Comparison of ENCODE assay signal across 8 cellular contexts in the genomic region with DNA sequence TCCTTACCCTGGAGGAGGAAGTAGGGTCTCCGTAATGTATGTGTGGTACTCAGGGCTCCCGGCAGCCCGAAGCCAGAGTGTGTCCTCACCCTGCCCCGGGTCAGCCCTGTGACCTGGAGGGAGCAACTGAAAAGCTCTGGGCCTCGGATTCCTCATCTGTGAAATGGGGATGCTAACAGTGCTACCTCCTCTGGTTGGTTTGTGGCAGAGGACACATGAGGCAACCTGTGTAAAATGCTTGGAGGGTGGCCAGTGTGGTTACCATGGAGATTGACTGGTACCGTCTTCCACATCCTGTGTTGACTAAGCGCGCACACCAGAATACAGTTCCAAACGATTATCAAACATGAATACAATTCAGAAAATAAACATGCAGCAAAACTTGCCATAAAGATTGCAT.
DNase-seq lines count a peak whose midpoint lies in the region; ATAC-seq and TF ChIP-seq lines count a peak whose summit lies in the region.

No MANE protein-coding gene starts in this region.

- peak; percentile 20 for DNase-seq in MV-4-11 (lab: John Stamatoyannopoulos, UW)
- peak; percentile 72 for DNase-seq in activated CD4-positive, alpha-beta T cell treated with anti-CD3 and anti-CD28 coated beads, Interleukin-2, amount 50 U/mL, for 1 hour
- DNase-seq in effector memory CD8-positive, alpha-beta T cell, result peak; percentile 78 to 81 (median 79)
- peak in 2 of 3 experiments; percentile 35 to 59 for DNase-seq in stimulated activated CD4-positive, alpha-beta T cell treated with anti-CD3 and anti-CD28 coated beads, TNF-alpha, amount 100 ng/mL, for 4 hours (ENCODE audit: low read depth in 3 of 3)
- DNase-seq in COLO829 (ENCODE audit: low spot score), result no peak
- no peak for DNase-seq in AG20443 (ENCODE audit: low spot score)
- no peak for DNase-seq in NCI-H2107 (lab: John Stamatoyannopoulos, UW)
- DNase-seq in type B pancreatic cell (ENCODE audit: extremely low spot score, unreplicated experiment), result no peak

- H3K27me3 Mint-ChIP-seq in effector memory CD8-positive, alpha-beta T cell, result no peaks in the 10 kb centered on the region
- no peaks in the 10 kb centered on the region for H3K27me3 Mint-ChIP-seq in type B pancreatic cell

- peak overlapping the region; percentile 98 to 99 for H3K27ac Mint-ChIP-seq in effector memory CD8-positive, alpha-beta T cell
- H3K27ac Mint-ChIP-seq in type B pancreatic cell, result no peak overlapping the region

- peaks cover 53 to 69% of the 10 kb centered on the region in 2 donors for H3K4me1 Mint-ChIP-seq in effector memory CD8-positive, alpha-beta T cell (ENCODE audit: low read depth in 2 of 2)
- H3K4me1 Mint-ChIP-seq in type B pancreatic cell (ENCODE audit: unreplicated experiment), result peaks cover 24% of the 10 kb centered on the region

- TF ChIP-seq CTCF in type B pancreatic cell (conservative IDR thresholded peaks at IDR 0.05), result no peak

- H3K36me3 Mint-ChIP-seq in effector memory CD8-positive, alpha-beta T cell (ENCODE audit: insufficient read depth), result peaks cover 41% of the 10 kb centered on the region
- no peaks in the 10 kb centered on the region for H3K36me3 Mint-ChIP-seq in type B pancreatic cell

- H3K4me3 Mint-ChIP-seq in effector memory CD8-positive, alpha-beta T cell, result peak overlapping the region; percentile 68 to 87
- no peak overlapping the region for H3K4me3 Mint-ChIP-seq in type B pancreatic cell

- peak; percentile 85 for ATAC-seq in effector memory CD8-positive, alpha-beta T cell (replicated peaks)

- no peaks in the 10 kb centered on the region for H3K9me3 Mint-ChIP-seq in effector memory CD8-positive, alpha-beta T cell
- H3K9me3 Mint-ChIP-seq in type B pancreatic cell, result no peaks in the 10 kb centered on the region

Comparison
In these comparisons a context has a peak if more than half of its experiments do, and no peak if none do; other contexts are left out.
1. DNase-seq: peak in MV-4-11 (single experiment), activated CD4-positive, alpha-beta T cell treated with anti-CD3 and anti-CD28 coated beads, Interleukin-2, amount 50 U/mL, for 1 hour (single experiment), effector memory CD8-positive, alpha-beta T cell (3 of 3) and stimulated activated CD4-positive, alpha-beta T cell treated with anti-CD3 and anti-CD28 coated beads, TNF-alpha, amount 100 ng/mL, for 4 hours (2 of 3); none in COLO829 (single experiment), AG20443 (single experiment), NCI-H2107 (single experiment) and type B pancreatic cell (single experiment).